30 cellular contexts compared by ENCODE assay signal in the genomic region with DNA sequence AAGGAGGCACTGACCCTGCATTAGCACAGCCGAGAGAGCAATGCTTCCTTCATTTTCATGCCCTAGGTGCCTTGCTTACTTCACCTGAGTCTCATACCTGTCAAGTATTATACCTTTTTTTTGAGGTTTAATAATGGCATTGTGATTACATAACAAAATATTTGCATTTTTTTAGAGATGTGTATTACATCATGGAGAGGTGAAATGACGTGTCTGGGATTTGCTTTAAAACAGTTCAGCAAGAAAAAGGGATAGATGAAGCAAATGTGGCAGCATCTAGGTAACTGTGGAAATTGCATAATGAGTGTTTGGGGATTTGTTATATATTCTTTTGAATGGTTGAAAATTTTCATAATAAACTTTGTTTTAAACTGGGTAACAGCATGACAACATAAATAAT. TPM values are rescaled to one million over a fixed set of nuclear protein-coding genes. Genes with fewer than 3 reads are reported as not detected.
"Had no signal": no experiment of that assay in that cellular context is flagged by ENCODE, and none has a peak within 500 bp of the region (broad histone marks: within the 10 kb centered on the region; RNA-seq: fewer than 3 reads in every experiment).

No MANE protein-coding gene starts in this region.

- FAIRE-seq: urothelium cell line had no signal

- ATAC-seq: stimulated activated effector memory CD8-positive, alpha-beta T cell treated with anti-CD3 and anti-CD28 coated beads, Interleukin-12 subunit alpha, Interleukin-12 subunit beta, amount 100 ng/mL, for 72 hours; stimulated activated memory B cell treated with anti-CD40 and anti-IgM and Interleukin-4, amounts not matched to agents 10 μg/mL and 1 μg/mL and 100 μg/mL, for 72 hours; stimulated activated naive B cell treated with anti-CD40 and anti-IgM and Interleukin-4, amounts not matched to agents 10 μg/mL and 1 μg/mL and 100 μg/mL, for 72 hours; stimulated activated naive CD8-positive, alpha-beta T cell treated with anti-CD3 and anti-CD28 coated beads, Interleukin-15, amount 100 ng/mL, for 72 hours; stimulated activated naive CD8-positive, alpha-beta T cell treated with anti-CD3 and anti-CD28 coated beads, Interleukin-15, Interleukin-2, amounts not matched to agents 100 U/mL and 50 U/mL, for 24 hours; upper lobe of right lung had no signal

- H3K36me3 ChIP-seq: stomach, suprapubic skin, thoracic aorta, thyroid gland, tibial artery, tibial nerve, transverse colon, upper lobe of left lung, upper lobe of right lung, uterus, vagina had no signal

- DNase-seq: stimulated activated CD4-positive, alpha-beta T cell treated with anti-CD3 and anti-CD28 coated beads, Interleukin-2, amount 100 ng/mL, for 48 hours; stimulated activated CD4-positive, alpha-beta T cell treated with anti-CD3 and anti-CD28 coated beads, Interleukin-4, amount 100 ng/mL, for 1 hour; stimulated activated CD4-positive, alpha-beta T cell treated with anti-CD3 and anti-CD28 coated beads, Interleukin-4, amount 100 ng/mL, for 24 hours; stimulated activated CD4-positive, alpha-beta T cell treated with anti-CD3 and anti-CD28 coated beads, Interleukin-4, amount 100 ng/mL, for 4 hours; stimulated activated CD8-positive, alpha-beta memory T cell treated with anti-CD3 and anti-CD28 coated beads, Interleukin-4, amount 100 ng/mL, for 48 hours; stimulated activated naive B cell treated with anti-CD40 and anti-IgM and Interleukin-4, amounts not matched to agents 10 μg/mL and 1 μg/mL and 100 μg/mL, for 72 hours; stimulated activated naive CD4-positive, alpha-beta T cell; stimulated activated naive CD4-positive, alpha-beta T cell treated with Interleukin-2 at 50 U/mL for 16 hours; stimulated activated naive CD8-positive, alpha-beta T cell treated with anti-CD3 and anti-CD28 coated beads, Interleukin-15, amount 100 ng/mL, for 72 hours; stimulated activated naive CD8-positive, alpha-beta T cell treated with anti-CD3 and anti-CD28 coated beads, Interleukin-15, Interleukin-2, amounts not matched to agents 100 U/mL and 50 U/mL, for 24 hours; stomach; substantia nigra; testis; thyroid gland; tibial artery; transverse colon; trophoblast cell; upper lobe of left lung; upper lobe of right lung; uterus had no signal

- H3K27me3 ChIP-seq: testis, thyroid gland, tibial artery, upper lobe of left lung, uterus, vagina had no signal

- H3K9me3 ChIP-seq: testis, thoracic aorta, thyroid gland, tibial artery, transverse colon, upper lobe of left lung, upper lobe of right lung, uterus, vagina had no signal

- H3K27ac ChIP-seq: stomach, suprapubic skin, testis, thoracic aorta, thyroid gland, tibial artery, tibial nerve, transverse colon, upper lobe of left lung, upper lobe of right lung, uterus, vagina had no signal

- H3K4me3 ChIP-seq: stomach, suprapubic skin, testis, thoracic aorta, thyroid gland, tibial artery, tibial nerve, transverse colon, upper lobe of left lung, upper lobe of right lung, uterus, vagina had no signal

- H3K4me1 ChIP-seq: stomach, suprapubic skin, testis, thyroid gland, tibial artery, tibial nerve, transverse colon, upper lobe of left lung, upper lobe of right lung, uterus, vagina had no signal

RNA-seq across cellular contexts. Expression of gene NKX2-2, which starts 48.9 kb away (rescaled TPM):
- total RNA-seq: subcutaneous adipose tissue, suprapubic skin, tibial nerve, upper lobe of left lung, upper lobe of right lung, ureter, urinary bladder, uterus, vagina had no signal
- polyA plus RNA-seq: urinary bladder had no signal
